Comparison of ENCODE assay signal across 11 cellular contexts in genomic region chr17:66952031-66952524, GRCh38. TPM values are rescaled to one million over a fixed set of nuclear protein-coding genes. Genes with fewer than 3 reads are reported as not detected.
DNase-seq lines count a peak whose midpoint lies in the region; ATAC-seq, FAIRE-seq and TF ChIP-seq lines count a peak whose summit lies in the region.
"Had no signal": no experiment of that assay in that cellular context is flagged by ENCODE, and none has a peak within 500 bp of the region (broad histone marks: within the 10 kb centered on the region; RNA-seq: fewer than 3 reads in every experiment).

No MANE protein-coding gene starts in this region.

- no peak for ATAC-seq in HG03039 (IDR thresholded peaks at IDR 0.05; ENCODE audit: unreplicated experiment)
- no peak for ATAC-seq in activated T-cell treated with anti-CD3 and anti-CD28 coated beads, Interleukin-2, amount 50 U/mL, for 72 hours (replicated peaks in 1 of 2)

- POLR2A ChIA-PET in activated CD4-positive, alpha-beta memory T cell treated with anti-CD3 and anti-CD28 coated beads, Interleukin-2, amount 10 ng/mL, durations not matched to agents 7 days and 5 days (lab: Charles Lee) = no interaction called here

- H3K9ac ChIP-seq in rectal smooth muscle tissue (ENCODE audit: low read length) = no peak overlapping the region

- H3K9me3 Mint-ChIP-seq in activated CD4-positive, alpha-beta memory T cell treated with anti-CD3 and anti-CD28 coated beads, Interleukin-2, amount 10 ng/mL, durations not matched to agents 7 days and 5 days = no peaks in the 10 kb centered on the region
- H3K9me3 Mint-ChIP-seq in activated T-cell treated with anti-CD3 and anti-CD28 coated beads, Interleukin-2, amount 50 U/mL, for 72 hours = no peaks in the 10 kb centered on the region
- H3K9me3 Mint-ChIP-seq: central memory CD8-positive, alpha-beta T cell had no signal

- no peaks in the 10 kb centered on the region for H3K27me3 ChIP-seq in rectal smooth muscle tissue (ENCODE audit: control insufficient read depth, insufficient read depth, low read length)

- no peak overlapping the region for H3K4me3 ChIP-seq in fibroblast of pulmonary artery (replicated peaks; ENCODE audit: low read depth, low read length)
- no peak overlapping the region for H3K4me3 ChIP-seq in rectal smooth muscle tissue (ENCODE audit: low read length)
- H3K4me3 ChIP-seq: tibial nerve had no signal

- peaks cover 10% of the 10 kb centered on the region for H3K4me1 ChIP-seq in rectal smooth muscle tissue (ENCODE audit: control insufficient read depth, insufficient read depth, low read length)
- H3K4me1 ChIP-seq: tibial nerve had no signal

- peak; percentile 91 for DNase-seq in EL
- peak; percentile 98 for DNase-seq in RCC 7860 (ENCODE audit: low spot score)
- peak; percentile 87 for DNase-seq in fibroblast of pulmonary artery (ENCODE audit: low read depth)
- no peak for DNase-seq in activated CD4-positive, alpha-beta memory T cell treated with anti-CD3 and anti-CD28 coated beads, Interleukin-2, amount 10 ng/mL, durations not matched to agents 7 days and 5 days
- DNase-seq in DMS153 treated with DMSO at 0.1 percent for 48 hours (lab: John Stamatoyannopoulos, UW; ENCODE audit: unreplicated experiment) = no peak
- no peak for DNase-seq in activated T-cell treated with anti-CD3 and anti-CD28 coated beads, Interleukin-2, amount 50 U/mL, for 72 hours

- H3K4me3 Mint-ChIP-seq in activated CD4-positive, alpha-beta memory T cell treated with anti-CD3 and anti-CD28 coated beads, Interleukin-2, amount 10 ng/mL, durations not matched to agents 7 days and 5 days = no peak overlapping the region
- H3K4me3 Mint-ChIP-seq in activated T-cell treated with anti-CD3 and anti-CD28 coated beads, Interleukin-2, amount 50 U/mL, for 72 hours = no peak overlapping the region
- H3K4me3 Mint-ChIP-seq: central memory CD8-positive, alpha-beta T cell had no signal

- no peaks in the 10 kb centered on the region for H3K36me3 ChIP-seq in rectal smooth muscle tissue (ENCODE audit: control insufficient read depth, insufficient read depth, low read length)
- H3K36me3 ChIP-seq: neutrophil, tibial nerve had no signal

- H3K27ac ChIP-seq in rectal smooth muscle tissue (ENCODE audit: low read depth, low read length) = peak overlapping the region; percentile 59
- H3K27ac ChIP-seq: neutrophil, tibial nerve had no signal

- CTCF ChIA-PET in activated CD4-positive, alpha-beta memory T cell treated with anti-CD3 and anti-CD28 coated beads, Interleukin-2, amount 10 ng/mL, durations not matched to agents 7 days and 5 days (lab: Charles Lee) = no interaction called here

- TF ChIP-seq CTCF in fibroblast of pulmonary artery (IDR thresholded peaks at IDR 0.05; ENCODE audit: low read length, missing control alignments) = no peak

- H3K36me3 Mint-ChIP-seq in activated CD4-positive, alpha-beta memory T cell treated with anti-CD3 and anti-CD28 coated beads, Interleukin-2, amount 10 ng/mL, durations not matched to agents 7 days and 5 days (ENCODE audit: low read depth) = no peaks in the 10 kb centered on the region
- no peaks in the 10 kb centered on the region for H3K36me3 Mint-ChIP-seq in activated T-cell treated with anti-CD3 and anti-CD28 coated beads, Interleukin-2, amount 50 U/mL, for 72 hours (ENCODE audit: insufficient read depth in 2 of 2)

- no peak overlapping the region for H3K27ac Mint-ChIP-seq in activated CD4-positive, alpha-beta memory T cell treated with anti-CD3 and anti-CD28 coated beads, Interleukin-2, amount 10 ng/mL, durations not matched to agents 7 days and 5 days
- no peak overlapping the region for H3K27ac Mint-ChIP-seq in activated T-cell treated with anti-CD3 and anti-CD28 coated beads, Interleukin-2, amount 50 U/mL, for 72 hours

- peak; percentile 99 for FAIRE-seq in RCC 7860 (lab: Jason Lieb, UNC)

- peaks cover 21% of the 10 kb centered on the region for H3K27me3 Mint-ChIP-seq in activated CD4-positive, alpha-beta memory T cell treated with anti-CD3 and anti-CD28 coated beads, Interleukin-2, amount 10 ng/mL, durations not matched to agents 7 days and 5 days
- peaks cover 23% of the 10 kb centered on the region for H3K27me3 Mint-ChIP-seq in activated T-cell treated with anti-CD3 and anti-CD28 coated beads, Interleukin-2, amount 50 U/mL, for 72 hours (ENCODE audit: low read depth)

- H3K4me1 Mint-ChIP-seq in activated CD4-positive, alpha-beta memory T cell treated with anti-CD3 and anti-CD28 coated beads, Interleukin-2, amount 10 ng/mL, durations not matched to agents 7 days and 5 days = no peaks in the 10 kb centered on the region
- no peaks in the 10 kb centered on the region for H3K4me1 Mint-ChIP-seq in activated T-cell treated with anti-CD3 and anti-CD28 coated beads, Interleukin-2, amount 50 U/mL, for 72 hours (ENCODE audit: low read depth)
- H3K4me1 Mint-ChIP-seq: central memory CD8-positive, alpha-beta T cell had no signal

RNA-seq across cellular contexts. Expression of gene CACNG4, which starts 12.4 kb away (rescaled TPM):
- not detected for total RNA-seq in activated CD4-positive, alpha-beta memory T cell treated with anti-CD3 and anti-CD28 coated beads, Interleukin-2, amount 10 ng/mL, durations not matched to agents 7 days and 5 days
- total RNA-seq in activated T-cell treated with anti-CD3 and anti-CD28 coated beads, Interleukin-2, amount 50 U/mL, for 72 hours = not detected

Comparison
In these comparisons a context has a peak if more than half of its experiments do, and no peak if none do; other contexts are left out.
1. DNase-seq: peak in EL (single experiment), RCC 7860 (single experiment) and fibroblast of pulmonary artery (single experiment); none in activated CD4-positive, alpha-beta memory T cell treated with anti-CD3 and anti-CD28 coated beads, Interleukin-2, amount 10 ng/mL, durations not matched to agents 7 days and 5 days (single experiment), DMS153 treated with DMSO at 0.1 percent for 48 hours (single experiment) and activated T-cell treated with anti-CD3 and anti-CD28 coated beads, Interleukin-2, amount 50 U/mL, for 72 hours (0 of 2).